Comparison of ENCODE assay signal across 6 cellular contexts in the genomic region with DNA sequence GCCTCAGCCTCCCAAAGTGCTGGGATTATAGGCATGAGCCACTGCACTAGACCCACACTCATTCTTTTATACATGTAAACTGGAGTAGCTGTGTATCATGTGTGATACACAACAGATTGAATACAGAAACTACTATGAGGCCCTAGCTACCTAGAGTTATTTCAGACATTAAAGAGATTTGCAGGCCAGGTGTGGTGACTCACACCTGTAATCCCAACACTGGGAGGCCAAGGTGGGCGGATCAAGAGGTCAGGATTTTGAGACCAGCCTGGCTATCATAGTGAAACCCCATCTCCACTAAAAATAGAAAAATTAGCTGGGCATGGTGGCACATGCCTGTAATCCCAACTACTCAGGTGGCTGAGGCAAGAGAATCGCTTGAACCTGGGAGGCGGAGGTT. TPM values are rescaled to one million over a fixed set of nuclear protein-coding genes. Genes with fewer than 3 reads are reported as not detected.
A peak's percentile ranks its signal among the peaks of the same experiment; 100 is the strongest.
DNase-seq lines count a peak whose midpoint lies in the region; ATAC-seq and TF ChIP-seq lines count a peak whose summit lies in the region.
"Not testable (repeated sequence)": the region's sequence is repeated elsewhere in the genome, so short reads cannot be mapped to it uniquely, and the experiment has no call there.

No MANE protein-coding gene starts in this region.

- not testable (repeated sequence) for H2AFZ ChIP-seq in HCT116 (ENCODE audit: low read depth, low read length, poor library complexity, severe bottlenecking); mammary epithelial cell (ENCODE audit: low read depth, low read length); trophoblast cell (ENCODE audit: insufficient read depth, low read length, poor library complexity)

- not testable (repeated sequence) for H2BK120ac ChIP-seq in trophoblast cell (ENCODE audit: insufficient read depth, low read length, poor library complexity)

- not testable (repeated sequence) for H3K79me1 ChIP-seq in trophoblast cell (ENCODE audit: low read length)

- RAD21 ChIA-PET in HCT116 (lab: Charles Lee; ENCODE audit: low non-redundant PET in 1 of 2, low total read pairs in 2 of 2, uncharacterized antibody in 2 of 2, unreplicated experiment in 2 of 2): not testable (repeated sequence)

- POLR2A ChIA-PET in HCT116 (lab: Charles Lee): interaction anchor here (0.7 kb wide), 1 partner anchor 9 kb away, joined by 3 read pairs; no protein-coding TSS in a partner anchor
- POLR2A ChIA-PET in RWPE1 (lab: Yijun Ruan, JAX; ENCODE audit: low non-redundant PET): not testable (repeated sequence)

- peak; percentile 31; the same call in 1 of the 2 replicates for ATAC-seq in HCT116

- peaks cover 3 to 19% of the 10 kb centered on the region in 2 experiments; a peak in 3 of 4 replicates for H3K4me1 ChIP-seq in HCT116 (ENCODE audit: control insufficient read depth in 1 of 2, insufficient read depth in 2 of 2, low read length in 2 of 2)
- not testable (repeated sequence) for H3K4me1 ChIP-seq in mammary epithelial cell (ENCODE audit: insufficient read depth, low read length); trophoblast cell (ENCODE audit: control insufficient read depth in 1 of 2, insufficient read depth in 2 of 2, low read length in 2 of 2)
- peaks cover 0 to 37% (median 17%) of the 10 kb centered on the region in 6 donors for H3K4me1 ChIP-seq in spleen

- in situ Hi-C loops in mammary epithelial cell (cut with MboI; ENCODE audit: low sequenced_read_pairs in 2 of 2): not testable (repeated sequence)

- WGBS in mammary epithelial cell (ENCODE audit: low coverage, missing lambda C conversion rate): 90% methylated on average over 3 of the region's 3 CpGs
- no CpG with 5 or more reads among the region's 3 CpGs for WGBS in trophoblast cell (ENCODE audit: extremely low coverage, insufficient coverage, insufficient read length)
- WGBS in spleen, 5 donors: 62 to 96% (median 78%) methylated on average over 3 of the region's 3 CpGs

- not testable (repeated sequence) for H3K4ac ChIP-seq in trophoblast cell (ENCODE audit: low read depth, low read length)

- not testable (repeated sequence) for H3K27ac ChIP-seq in HCT116 (ENCODE audit: low read depth, low read length); mammary epithelial cell (ENCODE audit: insufficient read depth, low read depth, low read length); trophoblast cell (ENCODE audit: low read depth, low read length)
- H3K27ac ChIP-seq in RWPE1 (peak overlapping the region; percentile 37), spleen (peak overlapping the region in 1 of 8 donors; percentile 23)

- H3K4me3 ChIP-seq in HCT116 (replicated peaks in 1 of 2; ENCODE audit: low read depth in 1 of 2, low read length in 2 of 2); mammary epithelial cell (replicated peaks in 1 of 3; ENCODE audit: insufficient read depth in 1 of 3, low read depth in 2 of 3, low read length in 3 of 3); trophoblast cell (ENCODE audit: low read depth, low read length); spleen: not testable (repeated sequence)

- CTCF ChIA-PET in HCT116 (lab: Charles Lee): interaction anchor here (0.8 kb wide), 1 partner anchor 14 kb away, joined by 3 read pairs; no protein-coding TSS in a partner anchor
- CTCF ChIA-PET in RWPE1 (lab: Yijun Ruan, JAX): interaction anchor here (0.7 kb wide), 1 partner anchor 432 kb away, joined by 3 read pairs; no protein-coding TSS in a partner anchor
- CTCF ChIA-PET in mammary epithelial cell (lab: Charles Lee; ENCODE audit: low non-redundant PET): not testable (repeated sequence)

- dilution Hi-C loops in mammary epithelial cell (cut with HindIII; ENCODE audit: low sequenced_read_pairs): loop anchor here (5.0 kb wide), 2 partner anchors 50 to 75 kb away; no protein-coding TSS in a partner anchor

- H3K4me2 ChIP-seq in HCT116 (ENCODE audit: low read length): peak overlapping the region; percentile 24
- not testable (repeated sequence) for H3K4me2 ChIP-seq in mammary epithelial cell (ENCODE audit: insufficient read depth, low read depth, low read length); trophoblast cell (ENCODE audit: low read length)

- not testable (repeated sequence) for H3K23ac ChIP-seq in trophoblast cell (ENCODE audit: low read length)

- H3K36me3 ChIP-seq in HCT116 (ENCODE audit: control insufficient read depth in 1 of 2, insufficient read depth in 2 of 2, low read length in 2 of 2); mammary epithelial cell (ENCODE audit: insufficient read depth, low read length); trophoblast cell (ENCODE audit: control insufficient read depth in 1 of 2, insufficient read depth in 2 of 2, low read length in 2 of 2); spleen: not testable (repeated sequence)

- not testable (repeated sequence) for H3K9me3 ChIP-seq in HCT116 (ENCODE audit: control insufficient read depth in 1 of 2, insufficient read depth in 1 of 2, low read depth in 1 of 2, low read length in 2 of 2); mammary epithelial cell (replicated peaks; ENCODE audit: insufficient read depth, low read length); trophoblast cell (ENCODE audit: insufficient read depth, low read depth, low read length); spleen

- not testable (repeated sequence) for H3K18ac ChIP-seq in trophoblast cell (ENCODE audit: low read length)

- TF ChIP-seq CTCF in HCT116 (IDR thresholded peaks at IDR 0.05 in 2 of 3, conservative IDR thresholded peaks at IDR 0.05 in 1 of 3; ENCODE audit: borderline replicate concordance in 1 of 3, insufficient read depth in 1 of 3, low read depth in 2 of 3, low read length in 2 of 3); RWPE1 (conservative IDR thresholded peaks at IDR 0.05; ENCODE audit: low read depth); mammary epithelial cell (conservative IDR thresholded peaks at IDR 0.05 in 1 of 2, IDR thresholded peaks at IDR 0.05 in 1 of 2; ENCODE audit: extremely low read depth in 1 of 2, insufficient read depth in 1 of 2, low read depth in 1 of 2, low read length in 2 of 2); spleen (IDR thresholded peaks at IDR 0.05 in 8 of 11, conservative IDR thresholded peaks at IDR 0.05 in 3 of 11): not testable (repeated sequence)

- H3K27me3 ChIP-seq in HCT116 (ENCODE audit: insufficient read depth, low read length); mammary epithelial cell (ENCODE audit: insufficient read depth, low read length); trophoblast cell (ENCODE audit: insufficient read depth, low read length); spleen (replicated peaks in 1 of 7): not testable (repeated sequence)

- H2BK12ac ChIP-seq in trophoblast cell (ENCODE audit: low read length): not testable (repeated sequence)

- TF ChIP-seq POLR2A in HCT116 (IDR thresholded peaks at IDR 0.05; ENCODE audit: borderline replicate concordance, extremely low read depth, insufficient read depth, insufficient read length); spleen (IDR thresholded peaks at IDR 0.05): not testable (repeated sequence)

- not testable (repeated sequence) for H2BK5ac ChIP-seq in trophoblast cell (ENCODE audit: low read depth, low read length, poor library complexity)

- not testable (repeated sequence) for H3K9ac ChIP-seq in HCT116 (ENCODE audit: low read length); mammary epithelial cell (ENCODE audit: insufficient read depth, low read length); trophoblast cell (ENCODE audit: low read length)

- intact Hi-C loops in HCT116 (cut with micrococcal nuclease); mammary epithelial cell (cut with micrococcal nuclease); spleen (cut with DNase I; ENCODE audit: low total_unique reads): not testable (repeated sequence)

- BruUV-seq in HCT116 (replicated peaks; lab: Mats Ljungman, UMichigan); mammary epithelial cell (replicated peaks; lab: Mats Ljungman, UMichigan): not testable (repeated sequence)

- H3K9me2 ChIP-seq in HCT116 (ENCODE audit: insufficient read depth): not testable (repeated sequence)

- DNase-seq in DMS53 (lab: John Stamatoyannopoulos, UW) (peak; percentile 7), mammary epithelial cell (peak; percentile 25), trophoblast cell (peak; percentile 55 to 60), spleen (peak; percentile 5)
- not testable (repeated sequence) for DNase-seq in HCT116 (ENCODE audit: low read depth, low spot score); RWPE1 (ENCODE audit: low spot score)

- not testable (repeated sequence) for H4K91ac ChIP-seq in trophoblast cell (ENCODE audit: low read depth, low read length)

- not testable (repeated sequence) for H3K79me2 ChIP-seq in HCT116 (ENCODE audit: insufficient read depth, low read length); mammary epithelial cell (ENCODE audit: insufficient read depth, low read length); trophoblast cell (ENCODE audit: control insufficient read depth, insufficient read depth, low read length, poor library complexity)

- not testable (repeated sequence) for H4K12ac ChIP-seq in trophoblast cell (ENCODE audit: low read depth, low read length)

- H3K14ac ChIP-seq in trophoblast cell (ENCODE audit: low read length): not testable (repeated sequence)

- not testable (repeated sequence) for H4K8ac ChIP-seq in trophoblast cell (ENCODE audit: low read depth, low read length)

- not testable (repeated sequence) for H4K20me1 ChIP-seq in HCT116 (ENCODE audit: insufficient read depth); mammary epithelial cell (ENCODE audit: insufficient read depth, low read length)

- not testable (repeated sequence) for H2AK5ac ChIP-seq in trophoblast cell (ENCODE audit: low read length)

- TF ChIP-seq RAD21 in HCT116 (IDR thresholded peaks at IDR 0.05; ENCODE audit: low read depth): not testable (repeated sequence)

TF ChIP-seq in HCT116, 20 proteins besides CTCF, POLR2A, EP300 and RAD21:
- peak; percentile 44; the same call in 1 of the 2 replicates for TF ChIP-seq EGR1 (IDR thresholded peaks at IDR 0.05; ENCODE audit: low read depth)

RNA-seq across cellular contexts. Expression of gene HELZ, which starts 41.8 kb away (rescaled TPM):
- total RNA-seq in HCT116 (2021; ENCODE audit: unreplicated experiment) (40.5 TPM), mammary epithelial cell (10 to 100 TPM; 51.3 to 62.5 TPM), spleen (100 to 1,000 TPM in 2 of 7 donors, 10 to 100 TPM in 5; 74.2 to 154 (median 92.6) TPM)
- polyA plus RNA-seq in HCT116 (2012): 7.5 and 7.6 TPM in 2 replicates
- polyA plus RNA-seq in mammary epithelial cell (11.9 TPM), spleen (1 to 10 TPM; 2.5 to 4.2 (median 2.8) TPM)
- polyA minus RNA-seq in mammary epithelial cell: 38.6 TPM
- polyA plus RNA-seq in trophoblast cell (2013): 13.5 and 15.5 TPM in 2 replicates
